10 cellular contexts compared by ENCODE assay signal in the genomic region with DNA sequence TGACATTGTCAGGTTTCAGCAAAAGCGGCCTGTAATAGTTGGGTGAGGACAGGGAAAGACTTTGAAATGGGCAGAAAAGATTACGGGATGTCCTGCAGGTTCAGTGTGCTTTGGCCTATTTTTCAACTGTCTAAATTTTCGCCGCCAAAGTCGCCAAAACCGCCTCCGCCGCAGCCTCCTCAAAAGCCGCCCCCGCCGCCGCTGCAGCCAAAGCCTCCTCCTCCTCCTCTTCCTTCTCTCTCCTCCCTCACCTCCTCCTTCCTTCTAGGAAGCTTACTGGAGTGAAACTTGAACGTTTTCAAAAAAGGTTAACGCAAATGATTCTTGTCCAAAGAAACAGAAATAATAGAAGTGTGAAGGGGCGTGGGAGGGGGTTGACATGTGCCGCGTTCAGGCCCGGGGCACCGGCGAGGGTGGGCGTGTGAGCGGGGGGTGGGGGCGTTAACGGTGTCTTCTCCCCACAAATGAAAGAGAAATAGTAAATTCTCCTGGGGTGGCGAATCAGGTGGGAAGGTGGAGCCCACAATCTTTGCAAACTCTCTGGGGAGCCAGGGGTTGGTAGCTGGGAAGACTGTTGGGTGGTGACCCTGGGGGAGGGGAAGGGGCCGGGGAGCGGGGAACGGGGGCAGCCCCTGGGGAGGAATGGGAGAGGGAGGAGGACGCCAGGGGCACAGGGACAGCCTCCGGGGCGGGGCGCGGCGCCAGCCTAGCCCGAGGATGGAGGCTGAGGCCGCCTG. TPM values are rescaled to one million over a fixed set of nuclear protein-coding genes. Genes with fewer than 3 reads are reported as not detected.
DNase-seq lines count a peak whose midpoint lies in the region; ATAC-seq and TF ChIP-seq lines count a peak whose summit lies in the region.
"Not testable (repeated sequence)": the region's sequence is repeated elsewhere in the genome, so short reads cannot be mapped to it uniquely, and the experiment has no call there.
"Had no signal": no experiment of that assay in that cellular context is flagged by ENCODE, and none has a peak within 500 bp of the region (broad histone marks: within the 10 kb centered on the region; RNA-seq: fewer than 3 reads in every experiment).

No MANE protein-coding gene starts in this region.

- not testable (repeated sequence) for DNase-seq in AG04449 (ENCODE audit: low read depth, low spot score); GM23248; activated CD8-positive, alpha-beta T cell treated with anti-CD3 and anti-CD28 coated beads, Interleukin-2, amount 10 ng/mL, durations not matched to agents 7 days and 5 days; choroid plexus epithelial cell (ENCODE audit: low read depth); left ventricle myocardium inferior; natural killer cell; stimulated activated effector memory CD8-positive, alpha-beta T cell treated with anti-CD3 and anti-CD28 coated beads, Interleukin-12 subunit alpha, Interleukin-12 subunit beta, amount 100 ng/mL, for 72 hours (ENCODE audit: low spot score in 2 of 2)
- DNase-seq in NCI-H2171 treated with DMSO at 0.1 percent for 48 hours (lab: John Stamatoyannopoulos, UW) = peak; percentile 52

- not testable (repeated sequence) for TF ChIP-seq CTCF in AG04449 (IDR thresholded peaks at IDR 0.05; ENCODE audit: insufficient read depth, low read length, missing control alignments); choroid plexus epithelial cell (conservative IDR thresholded peaks at IDR 0.05; ENCODE audit: low read depth, low read length); left ventricle myocardium inferior (IDR thresholded peaks at IDR 0.05; ENCODE audit: borderline replicate concordance); natural killer cell (IDR thresholded peaks at IDR 0.05)

- H3F3A ChIP-seq in GM23248 (ENCODE audit: insufficient read depth) = peaks cover 20% of the 10 kb centered on the region

- H2AFZ ChIP-seq in GM23248 = not testable (repeated sequence)

- H3K4me1 ChIP-seq in GM23248 (ENCODE audit: insufficient read depth) (peaks cover 23% of the 10 kb centered on the region), left ventricle myocardium inferior (peaks cover 25% of the 10 kb centered on the region)

- H3K4me2 ChIP-seq in GM23248 (ENCODE audit: unreplicated experiment) = not testable (repeated sequence)

- H3K36me3 ChIP-seq in GM23248 (ENCODE audit: low read depth); left ventricle myocardium inferior: not testable (repeated sequence)

- H3K4me3 ChIP-seq in AG04449 (ENCODE audit: low read depth, low read length) = peak overlapping the region; percentile 20
- H3K4me3 ChIP-seq in GM23248 = peak overlapping the region; percentile 70
- H3K4me3 ChIP-seq in choroid plexus epithelial cell (ENCODE audit: low read depth, low read length) = peak overlapping the region; percentile 58
- peak overlapping the region; percentile 76 for H3K4me3 ChIP-seq in left ventricle myocardium inferior

- ATAC-seq in activated CD8-positive, alpha-beta T cell treated with anti-CD3 and anti-CD28 coated beads, Interleukin-2, amount 10 ng/mL, durations not matched to agents 7 days and 5 days; natural killer cell; stimulated activated effector memory CD8-positive, alpha-beta T cell treated with anti-CD3 and anti-CD28 coated beads, Interleukin-12 subunit alpha, Interleukin-12 subunit beta, amount 100 ng/mL, for 72 hours: not testable (repeated sequence)

- intact Hi-C loops in left ventricle myocardium inferior (cut with micrococcal nuclease); natural killer cell (cut with micrococcal nuclease): not testable (repeated sequence)

- H3K9me2 ChIP-seq in GM23248 (ENCODE audit: insufficient read depth) = not testable (repeated sequence)

- not testable (repeated sequence) for H4K20me1 ChIP-seq in GM23248 (ENCODE audit: insufficient read depth)

- peaks cover 35% of the 10 kb centered on the region for H3K27me3 Mint-ChIP-seq in activated CD8-positive, alpha-beta T cell treated with anti-CD3 and anti-CD28 coated beads, Interleukin-2, amount 10 ng/mL, durations not matched to agents 7 days and 5 days (ENCODE audit: low read depth)
- H3K27me3 Mint-ChIP-seq in natural killer cell (ENCODE audit: low read depth in 2 of 2) = peaks cover 0 to 17% of the 10 kb centered on the region in 2 donors

- POLR2A ChIA-PET in AG04449 (lab: Yijun Ruan, JAX) = interaction anchor here (1.1 kb wide), 1 partner anchor 15 kb away, joined by 3 read pairs; no protein-coding TSS in a partner anchor
- POLR2A ChIA-PET in activated CD8-positive, alpha-beta T cell treated with anti-CD3 and anti-CD28 coated beads, Interleukin-2, amount 10 ng/mL, durations not matched to agents 7 days and 5 days (lab: Charles Lee) = not testable (repeated sequence)

- not testable (repeated sequence) for H3K27ac Mint-ChIP-seq in activated CD8-positive, alpha-beta T cell treated with anti-CD3 and anti-CD28 coated beads, Interleukin-2, amount 10 ng/mL, durations not matched to agents 7 days and 5 days; stimulated activated effector memory CD8-positive, alpha-beta T cell treated with anti-CD3 and anti-CD28 coated beads, Interleukin-12 subunit alpha, Interleukin-12 subunit beta, amount 100 ng/mL, for 72 hours
- H3K27ac Mint-ChIP-seq in natural killer cell = peak overlapping the region in 1 of 2 donors; percentile 81

- H3K4me1 Mint-ChIP-seq in activated CD8-positive, alpha-beta T cell treated with anti-CD3 and anti-CD28 coated beads, Interleukin-2, amount 10 ng/mL, durations not matched to agents 7 days and 5 days (ENCODE audit: low read depth); stimulated activated effector memory CD8-positive, alpha-beta T cell treated with anti-CD3 and anti-CD28 coated beads, Interleukin-12 subunit alpha, Interleukin-12 subunit beta, amount 100 ng/mL, for 72 hours: not testable (repeated sequence)
- H3K4me1 Mint-ChIP-seq in natural killer cell = peaks cover 0 to 11% of the 10 kb centered on the region in 2 donors

- not testable (repeated sequence) for H3K9me3 Mint-ChIP-seq in activated CD8-positive, alpha-beta T cell treated with anti-CD3 and anti-CD28 coated beads, Interleukin-2, amount 10 ng/mL, durations not matched to agents 7 days and 5 days (ENCODE audit: insufficient read depth); natural killer cell; stimulated activated effector memory CD8-positive, alpha-beta T cell treated with anti-CD3 and anti-CD28 coated beads, Interleukin-12 subunit alpha, Interleukin-12 subunit beta, amount 100 ng/mL, for 72 hours

- not testable (repeated sequence) for H3K27ac ChIP-seq in GM23248; left ventricle myocardium inferior (replicated peaks)

- CTCF ChIA-PET in AG04449 (lab: Yijun Ruan, JAX); activated CD8-positive, alpha-beta T cell treated with anti-CD3 and anti-CD28 coated beads, Interleukin-2, amount 10 ng/mL, durations not matched to agents 7 days and 5 days (lab: Charles Lee): not testable (repeated sequence)

- in situ Hi-C loops in GM23248 (cut with MboI) = not testable (repeated sequence)

- not testable (repeated sequence) for H3K79me2 ChIP-seq in GM23248 (ENCODE audit: insufficient read depth)

- H3K36me3 Mint-ChIP-seq in activated CD8-positive, alpha-beta T cell treated with anti-CD3 and anti-CD28 coated beads, Interleukin-2, amount 10 ng/mL, durations not matched to agents 7 days and 5 days (ENCODE audit: low read depth); natural killer cell; stimulated activated effector memory CD8-positive, alpha-beta T cell treated with anti-CD3 and anti-CD28 coated beads, Interleukin-12 subunit alpha, Interleukin-12 subunit beta, amount 100 ng/mL, for 72 hours: not testable (repeated sequence)

- WGBS in GM23248 (ENCODE audit: low coverage in 1 of 2, low lambda C conversion rate in 2 of 2, missing lambda C conversion rate in 2 of 2), 2 experiments = 75 to 82% methylated on average over 21 to 30 of the region's 36 CpGs

- H3K27me3 ChIP-seq in GM23248 (replicated peaks; ENCODE audit: insufficient read depth); left ventricle myocardium inferior (ENCODE audit: low read depth): not testable (repeated sequence)

- not testable (repeated sequence) for H3K9me3 ChIP-seq in GM23248 (ENCODE audit: low read depth); left ventricle myocardium inferior (replicated peaks)

- H3K4me3 Mint-ChIP-seq in activated CD8-positive, alpha-beta T cell treated with anti-CD3 and anti-CD28 coated beads, Interleukin-2, amount 10 ng/mL, durations not matched to agents 7 days and 5 days = peak overlapping the region; percentile 68
- H3K4me3 Mint-ChIP-seq in natural killer cell = peak overlapping the region; percentile 89
- peak overlapping the region; percentile 56 for H3K4me3 Mint-ChIP-seq in stimulated activated effector memory CD8-positive, alpha-beta T cell treated with anti-CD3 and anti-CD28 coated beads, Interleukin-12 subunit alpha, Interleukin-12 subunit beta, amount 100 ng/mL, for 72 hours

- H3K9ac ChIP-seq in GM23248 = peak overlapping the region; percentile 57

RNA-seq across cellular contexts. Expression of a gene that starts 6.6 kb away (rescaled TPM):
- total RNA-seq in GM23248 (2014; rRNA removed; shearing (Covaris generic)) = not detected in 2 replicates
- polyA plus RNA-seq in GM23248 (2016; fragmentation: Nextera tagmentation; extraction: Ambion mirVana) = not detected in 2 replicates
- total RNA-seq in activated CD8-positive, alpha-beta T cell treated with anti-CD3 and anti-CD28 coated beads, Interleukin-2, amount 10 ng/mL, durations not matched to agents 7 days and 5 days = not detected
- 0.30 TPM for total RNA-seq in left ventricle myocardium inferior
- not detected for total RNA-seq in natural killer cell
- total RNA-seq: dermis blood vessel endothelial cell had no signal
- polyA plus RNA-seq: AG04450 had no signal

Comparison
In these comparisons a context has a peak if more than half of its experiments do, and no peak if none do; other contexts are left out.
1. H3K4me3 ChIP-seq: peak in every context shown above with its lines; median percentile 76 in left ventricle myocardium inferior; 70 in GM23248; 58 in choroid plexus epithelial cell; 20 in AG04449.